Comparison of ENCODE assay signal across 8 cellular contexts in genomic region chr19:2086695-2087620, GRCh38. TPM values are rescaled to one million over a fixed set of nuclear protein-coding genes. Genes with fewer than 3 reads are reported as not detected.
DNase-seq lines count a peak whose midpoint lies in the region; ATAC-seq, FAIRE-seq and TF ChIP-seq lines count a peak whose summit lies in the region.
"Not testable (repeated sequence)": the region's sequence is repeated elsewhere in the genome, so short reads cannot be mapped to it uniquely, and the experiment has no call there.

No MANE protein-coding gene starts in this region.

- peak overlapping the region; percentile 40 for H3K4me2 ChIP-seq in K562 (ENCODE audit: insufficient read depth, low read length)

- H3K9ac ChIP-seq in K562 (ENCODE audit: insufficient read depth in 1 of 2, low read depth in 2 of 2, low read length in 2 of 2), result peak overlapping the region in 1 of 2 experiments; percentile 75; a peak in 1 of 4 replicates

- H3K4me3 ChIP-seq in GM06990 (replicated peaks; ENCODE audit: low read depth, low read length); K562; gastroesophageal sphincter; upper lobe of right lung: not testable (repeated sequence)

- peaks cover 54% of the 10 kb centered on the region for H3K4me1 Mint-ChIP-seq in activated CD4-positive, alpha-beta T cell treated with anti-CD3 and anti-CD28 coated beads for 36 hours
- peaks cover 47% of the 10 kb centered on the region for H3K4me1 Mint-ChIP-seq in nephron progenitor cell

- not testable (repeated sequence) for H4K20me1 ChIP-seq in K562 (replicated peaks; ENCODE audit: control insufficient read depth, insufficient read depth, low read length)

- H3K27me3 ChIP-seq in GM06990 (replicated peaks; ENCODE audit: control insufficient read depth, insufficient read depth, low read length); K562 (ENCODE audit: control insufficient read depth in 2 of 2, insufficient read depth in 2 of 2, low read length in 2 of 2); gastroesophageal sphincter; upper lobe of right lung: not testable (repeated sequence)

- DNase-seq in GM06990 (ENCODE audit: extremely low read depth, insufficient read length) (peak; percentile 77), NOMO-1 treated with DMSO at 0.1 percent for 48 hours (lab: John Stamatoyannopoulos, UW; ENCODE audit: unreplicated experiment) (peak; percentile 55), K562 (ENCODE audit: extremely low read depth in 1 of 4, low spot score in 3 of 4) (peak; percentile 52 to 71 (median 58))
- DNase-seq in activated CD4-positive, alpha-beta T cell treated with anti-CD3 and anti-CD28 coated beads for 36 hours, result peak; percentile 80
- not testable (repeated sequence) for DNase-seq in nephron progenitor cell, upper lobe of right lung

- not testable (repeated sequence) for BruUV-seq in K562 (replicated peaks; lab: Mats Ljungman, UMichigan)

- peak; percentile 69 for FAIRE-seq in K562 (lab: Jason Lieb, UNC)

- in situ Hi-C loops in K562 (cut with MboI), result not testable (repeated sequence)

- CTCF ChIA-PET in activated CD4-positive, alpha-beta T cell treated with anti-CD3 and anti-CD28 coated beads for 36 hours (lab: Charles Lee), result interaction anchor here (0.6 to 2.0 kb wide), 2 partner anchors 8 to 20 kb away, joined by 3 to 7 read pairs; no protein-coding TSS in a partner anchor
- CTCF ChIA-PET in K562 (lab: Yijun Ruan, JAX; ENCODE audit: low intra/inter-chr PET ratio), result not testable (repeated sequence)

- peaks cover 21% of the 10 kb centered on the region for H3K79me2 ChIP-seq in K562 (ENCODE audit: control insufficient read depth, insufficient read depth, low read length)

- not testable (repeated sequence) for H3K9me3 Mint-ChIP-seq in activated CD4-positive, alpha-beta T cell treated with anti-CD3 and anti-CD28 coated beads for 36 hours (ENCODE audit: low read depth); nephron progenitor cell

- H3K27ac Mint-ChIP-seq in activated CD4-positive, alpha-beta T cell treated with anti-CD3 and anti-CD28 coated beads for 36 hours, result peak overlapping the region; percentile 89
- H3K27ac Mint-ChIP-seq in nephron progenitor cell, result peak overlapping the region; percentile 39

- 38% methylated on average over 13 of the region's 13 CpGs for WGBS in K562 (ENCODE audit: insufficient coverage, low coverage, missing lambda C conversion rate)
- WGBS in gastroesophageal sphincter (ENCODE audit: low coverage in 1 of 2), 2 donors, result 76 to 100% methylated on average over 3 to 11 of the region's 13 CpGs

- not testable (repeated sequence) for H2AFZ ChIP-seq in K562 (ENCODE audit: low read depth, low read length)

- H3K27me3 Mint-ChIP-seq in activated CD4-positive, alpha-beta T cell treated with anti-CD3 and anti-CD28 coated beads for 36 hours; nephron progenitor cell (ENCODE audit: low read depth, poor library complexity): not testable (repeated sequence)

- TF ChIP-seq CTCF in GM06990 (IDR thresholded peaks at IDR 0.05; ENCODE audit: insufficient read depth, low read length, poor library complexity, severe bottlenecking); K562 (IDR thresholded peaks at IDR 0.05 in 2 of 3, conservative IDR thresholded peaks at IDR 0.05 in 1 of 3; ENCODE audit: insufficient read depth in 2 of 3, low read depth in 1 of 3, low read length in 3 of 3); gastroesophageal sphincter (IDR thresholded peaks at IDR 0.05); nephron progenitor cell (IDR thresholded peaks at IDR 0.05); upper lobe of right lung (IDR thresholded peaks at IDR 0.05): not testable (repeated sequence)

- POLR2A ChIA-PET in activated CD4-positive, alpha-beta T cell treated with anti-CD3 and anti-CD28 coated beads for 36 hours (lab: Charles Lee), result not testable (repeated sequence)
- POLR2A ChIA-PET in K562 (lab: Yijun Ruan, JAX), result interaction anchor here (0.7 to 1.0 kb wide), 3 partner anchors 9 to 38 kb away, joined by 3 to 4 read pairs (median 3); no protein-coding TSS in a partner anchor

- intact Hi-C loops in activated CD4-positive, alpha-beta T cell treated with anti-CD3 and anti-CD28 coated beads for 36 hours (cut with DNase I, micrococcal nuclease), result loop anchor here in 1 of 2 experiments (1.0 kb wide), 1 partner anchor 9 kb away; the partner anchor contains the start of genes IZUMO4 and MOB3A
- intact Hi-C loops in K562 (cut with micrococcal nuclease), result loop anchor here (5.0 kb wide), 1 partner anchor 70 kb away; the partner anchor contains the start of gene BTBD2
- intact Hi-C loops in upper lobe of right lung (cut with DNase I), result not testable (repeated sequence)

- not testable (repeated sequence) for TF ChIP-seq RAD21 in K562 (CRISPR knock-in tag; conservative IDR thresholded peaks at IDR 0.05 in 1 of 2, IDR thresholded peaks at IDR 0.05 in 1 of 2)

- peak overlapping the region; percentile 96 for H3K4me3 Mint-ChIP-seq in activated CD4-positive, alpha-beta T cell treated with anti-CD3 and anti-CD28 coated beads for 36 hours
- H3K4me3 Mint-ChIP-seq in nephron progenitor cell, result not testable (repeated sequence)

- TF ChIP-seq EP300 in K562 (IDR thresholded peaks at IDR 0.05; ENCODE audit: low read length), result peak; percentile 24; the same call in 1 of the 2 replicates
- TF ChIP-seq EP300 in gastroesophageal sphincter (IDR thresholded peaks at IDR 0.05), result not testable (repeated sequence)

- not testable (repeated sequence) for H3K9me3 ChIP-seq in K562 (replicated peaks; ENCODE audit: control insufficient read depth, insufficient read depth, low read depth, low read length); gastroesophageal sphincter; upper lobe of right lung

- peaks cover 10% of the 10 kb centered on the region for H3K36me3 ChIP-seq in GM06990 (ENCODE audit: control insufficient read depth, insufficient read depth, low read length)
- peaks cover 16% of the 10 kb centered on the region; the same call in 2 of the 3 replicates for H3K36me3 ChIP-seq in K562 (ENCODE audit: control insufficient read depth, insufficient read depth, low read length)
- H3K36me3 ChIP-seq in gastroesophageal sphincter, result peaks cover 0 to 38% of the 10 kb centered on the region in 2 donors
- H3K36me3 ChIP-seq in upper lobe of right lung, result peaks cover 17% of the 10 kb centered on the region

- H3K27ac ChIP-seq in K562 (ENCODE audit: extremely low read depth, low read depth, low read length) (peak overlapping the region; percentile 62), gastroesophageal sphincter (peak overlapping the region in 3 of 4 donors; percentile 7 to 58 (median 38)), upper lobe of right lung (peak overlapping the region; percentile 63)

- H3K4me1 ChIP-seq in K562 (replicated peaks in 1 of 2; ENCODE audit: control insufficient read depth in 2 of 2, insufficient read depth in 2 of 2, low read length in 2 of 2) (peaks cover 37 to 60% of the 10 kb centered on the region in 2 experiments; a peak in 4 of 5 replicates), gastroesophageal sphincter (peaks cover 0 to 100% (median 33%) of the 10 kb centered on the region in 3 donors), upper lobe of right lung (peaks cover 69% of the 10 kb centered on the region)

- H3K9me1 ChIP-seq in K562 (ENCODE audit: control insufficient read depth, insufficient read depth, low read length), result not testable (repeated sequence)

- peaks cover 49% of the 10 kb centered on the region for H3K36me3 Mint-ChIP-seq in activated CD4-positive, alpha-beta T cell treated with anti-CD3 and anti-CD28 coated beads for 36 hours (ENCODE audit: low read depth)
- H3K36me3 Mint-ChIP-seq in nephron progenitor cell (ENCODE audit: low read depth), result not testable (repeated sequence)

- ATAC-seq in HG03108 (IDR thresholded peaks at IDR 0.05; ENCODE audit: unreplicated experiment) (peak; percentile 20), K562 (peak; percentile 54)
- peak; percentile 24 for ATAC-seq in activated CD4-positive, alpha-beta T cell treated with anti-CD3 and anti-CD28 coated beads for 36 hours
- not testable (repeated sequence) for ATAC-seq in gastroesophageal sphincter, upper lobe of right lung

- not testable (repeated sequence) for TF ChIP-seq POLR2A in K562 (conservative IDR thresholded peaks at IDR 0.05); gastroesophageal sphincter (IDR thresholded peaks at IDR 0.05)

RNA-seq across cellular contexts. Expression of gene MOB3A, which starts 9.2 kb away (rescaled TPM):
- total RNA-seq in activated CD4-positive, alpha-beta T cell treated with anti-CD3 and anti-CD28 coated beads for 36 hours, result 100 to 1,000 TPM; 148 to 156 TPM
- total RNA-seq in K562 (2011; cell fraction: chromatin; rRNA removed; ENCODE audit: low replicate concordance), result 14.5 and 31.8 TPM in 2 replicates
- 13.9 and 14.7 TPM in 2 replicates for total RNA-seq in K562 (2011; cell fraction: nucleolus; rRNA removed)
- 13.0 and 13.8 TPM in 2 replicates for total RNA-seq in K562 (2011; cell fraction: nucleoplasm; rRNA removed)
- total RNA-seq in K562 (2014; rRNA removed), result 6.0 TPM in 2 replicates
- 2.6 and 2.7 TPM in 2 replicates for total RNA-seq in K562 (2014; rRNA removed; fragmentation: Illumina TruSeq; extraction: Trizol)
- 5.4 and 5.8 TPM in 2 replicates for total RNA-seq in K562 (2015; rRNA removed; fragmentation: Illumina TruSeq; extraction: Trizol)
- total RNA-seq in K562 (2021), result 20.5 and 24.1 TPM in 2 replicates
- 10.9 and 24.8 TPM in 2 replicates for polyA plus RNA-seq in K562 (2011; rRNA removed)
- polyA plus RNA-seq in K562 (2011; cell fraction: cytosol; rRNA removed), result 30.7 and 31.8 TPM in 2 replicates
- polyA plus RNA-seq in K562 (2011; cell fraction: nucleus; rRNA removed), result 10.5 and 12.5 TPM in 2 replicates
- polyA plus RNA-seq in K562 (2012), result 10.9 and 12.9 TPM in 2 replicates
- 11.9 and 12.0 TPM in 2 replicates for polyA plus RNA-seq in K562 (2014; fragmentation: Illumina TruSeq; extraction: Trizol)
- 1 to 10 TPM; 1.1 to 2.2 TPM for polyA plus RNA-seq in K562 (2014; fragmentation: Nextera tagmentation; extraction: Ambion mirVana)
- 8.2 and 10.3 TPM in 2 replicates for polyA plus RNA-seq in K562 (2014; rRNA removed)
- polyA minus RNA-seq in K562 (2011; rRNA and poly(A)+ RNA removed), result 10.3 and 10.6 TPM in 2 replicates
- polyA minus RNA-seq in K562 (2011; cell fraction: cytosol; rRNA and poly(A)+ RNA removed), result 26.8 and 37.9 TPM in 2 replicates
- polyA minus RNA-seq in K562 (2011; cell fraction: nucleus; rRNA and poly(A)+ RNA removed), result 3.9 and 8.2 TPM in 2 replicates
- 10 to 100 TPM; 29.0 to 69.9 (median 38.6) TPM for total RNA-seq in gastroesophageal sphincter
- 58.8 TPM for total RNA-seq in upper lobe of right lung

RNA-seq across cellular contexts. Expression of gene IZUMO4, which starts 9.8 kb away (rescaled TPM):
- 10 to 100 TPM; 15.2 to 16.6 TPM for total RNA-seq in activated CD4-positive, alpha-beta T cell treated with anti-CD3 and anti-CD28 coated beads for 36 hours
- total RNA-seq in K562 (2011; cell fraction: chromatin; rRNA removed; ENCODE audit: low replicate concordance), result 6.2 and 19.6 TPM in 2 replicates
- total RNA-seq in K562 (2011; cell fraction: nucleolus; rRNA removed), result 14.0 and 17.2 TPM in 2 replicates
- 8.0 and 12.0 TPM in 2 replicates for total RNA-seq in K562 (2011; cell fraction: nucleoplasm; rRNA removed)
- total RNA-seq in K562 (2014; rRNA removed) (0.94 and 1.2 TPM in 2 replicates), K562 (2014; rRNA removed; fragmentation: Illumina TruSeq; extraction: Trizol) (0.25 and 0.48 TPM in 2 replicates), K562 (2015; rRNA removed; fragmentation: Illumina TruSeq; extraction: Trizol) (0.53 and 0.72 TPM in 2 replicates), K562 (2021) (1.6 TPM in 2 replicates), gastroesophageal sphincter (10 to 100 TPM in 1 of 4 donors, 1 to 10 TPM in 3; 2.4 to 17.3 (median 4.3) TPM), upper lobe of right lung (6.8 TPM)
- polyA plus RNA-seq in K562 (2011; rRNA removed) (2.6 and 9.3 TPM in 2 replicates), K562 (2014; fragmentation: Illumina TruSeq; extraction: Trizol) (0.78 and 1.4 TPM in 2 replicates), K562 (2014; fragmentation: Nextera tagmentation; extraction: Ambion mirVana) (under 1 TPM; 0.07 to 0.13 TPM), K562 (2014; rRNA removed) (1.6 and 3.9 TPM in 2 replicates)
- polyA plus RNA-seq in K562 (2011; cell fraction: cytosol; rRNA removed), result 3.7 and 5.5 TPM in 2 replicates
- polyA plus RNA-seq in K562 (2011; cell fraction: nucleus; rRNA removed), result 59.2 and 77.4 TPM in 2 replicates
- 2.1 and 5.9 TPM in 2 replicates for polyA plus RNA-seq in K562 (2012)
- polyA minus RNA-seq in K562 (2011; rRNA and poly(A)+ RNA removed), result 0.60 and 0.74 TPM in 2 replicates
- polyA minus RNA-seq in K562 (2011; cell fraction: cytosol; rRNA and poly(A)+ RNA removed), result not detected in 2 replicates
- polyA minus RNA-seq in K562 (2011; cell fraction: nucleus; rRNA and poly(A)+ RNA removed), result 5.4 and 8.3 TPM in 2 replicates

RNA-seq across cellular contexts. Expression of gene MKNK2, which starts 35.9 kb away (rescaled TPM):
- total RNA-seq in activated CD4-positive, alpha-beta T cell treated with anti-CD3 and anti-CD28 coated beads for 36 hours, result 100 to 1,000 TPM; 139 to 155 TPM
- 62.3 and 206 TPM in 2 replicates for total RNA-seq in K562 (2011; cell fraction: chromatin; rRNA removed; ENCODE audit: low replicate concordance)
- 137 and 161 TPM in 2 replicates for total RNA-seq in K562 (2011; cell fraction: nucleolus; rRNA removed)
- 83.2 and 85.9 TPM in 2 replicates for total RNA-seq in K562 (2011; cell fraction: nucleoplasm; rRNA removed)
- total RNA-seq in K562 (2014; rRNA removed) (83.9 and 114 TPM in 2 replicates), K562 (2014; rRNA removed; fragmentation: Illumina TruSeq; extraction: Trizol) (19.3 and 22.0 TPM in 2 replicates), K562 (2015; rRNA removed; fragmentation: Illumina TruSeq; extraction: Trizol) (48.6 and 51.9 TPM in 2 replicates), K562 (2021) (179 and 191 TPM in 2 replicates), gastroesophageal sphincter (100 to 1,000 TPM in 3 of 4 donors, 10 to 100 TPM in 1; 98.4 to 195 (median 173) TPM), upper lobe of right lung (314 TPM)
- polyA plus RNA-seq in K562 (2011; rRNA removed) (59.3 and 97.4 TPM in 2 replicates), K562 (2014; fragmentation: Illumina TruSeq; extraction: Trizol) (44.6 and 77.5 TPM in 2 replicates), K562 (2014; fragmentation: Nextera tagmentation; extraction: Ambion mirVana) (1 to 10 TPM; 5.1 to 5.5 TPM), K562 (2014; rRNA removed) (87.2 and 91.7 TPM in 2 replicates)
- 77.0 and 149 TPM in 2 replicates for polyA plus RNA-seq in K562 (2011; cell fraction: cytosol; rRNA removed)
- 131 and 186 TPM in 2 replicates for polyA plus RNA-seq in K562 (2011; cell fraction: nucleus; rRNA removed)
- 69.2 and 176 TPM in 2 replicates for polyA plus RNA-seq in K562 (2012)
- 39.4 and 48.9 TPM in 2 replicates for polyA minus RNA-seq in K562 (2011; rRNA and poly(A)+ RNA removed)
- polyA minus RNA-seq in K562 (2011; cell fraction: cytosol; rRNA and poly(A)+ RNA removed), result 99.7 and 155 TPM in 2 replicates
- polyA minus RNA-seq in K562 (2011; cell fraction: nucleus; rRNA and poly(A)+ RNA removed), result 43.6 and 57.8 TPM in 2 replicates
